Comparison of ENCODE assay signal across 8 cellular contexts in the genomic region with DNA sequence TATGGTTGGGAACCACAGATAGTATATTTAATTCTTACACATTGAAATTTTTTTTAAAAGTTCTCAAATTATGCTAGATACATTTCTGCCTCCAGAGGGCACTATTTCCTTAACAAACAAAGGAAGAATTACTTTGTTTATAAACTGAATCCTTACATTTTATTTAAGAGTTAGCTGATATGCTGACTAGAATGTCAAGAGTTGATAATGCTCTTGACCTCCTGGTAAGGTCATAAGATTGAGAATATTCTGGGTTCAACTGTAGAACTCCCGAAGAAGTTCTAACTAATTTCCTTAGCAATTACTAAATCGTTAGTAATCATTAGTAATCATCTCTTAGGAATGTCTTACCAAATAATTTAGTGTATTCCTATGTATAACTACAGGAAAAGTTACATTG.
DNase-seq lines count a peak whose midpoint lies in the region; ATAC-seq and TF ChIP-seq lines count a peak whose summit lies in the region.

No MANE protein-coding gene starts in this region.

- H3K4me3 Mint-ChIP-seq in endodermal cell, result no peak overlapping the region

- no peaks in the 10 kb centered on the region for H3K27me3 ChIP-seq in NT2/D1 (ENCODE audit: insufficient read depth, insufficient read length)
- no peaks in the 10 kb centered on the region for H3K27me3 ChIP-seq in endodermal cell (ENCODE audit: control insufficient read depth, insufficient read depth, low read length, poor library complexity, severe bottlenecking)

- no peaks in the 10 kb centered on the region for H3K4me1 Mint-ChIP-seq in endodermal cell

- TF ChIP-seq CTCF in GM12865 (IDR thresholded peaks at IDR 0.05; ENCODE audit: insufficient read depth, low read depth, low read length, missing control alignments) (peak; percentile 35), endodermal cell (conservative IDR thresholded peaks at IDR 0.05) (peak; percentile 84), omental fat pad (IDR thresholded peaks at IDR 0.05) (peak in 1 of 3 donors; percentile 22)

- H3K9ac ChIP-seq in NT2/D1 (ENCODE audit: insufficient read length, low read depth) (no peak overlapping the region), endodermal cell (ENCODE audit: extremely low read depth, low read length, poor library complexity, severe bottlenecking) (no peak overlapping the region)

- peaks cover 6% of the 10 kb centered on the region for H3K36me3 Mint-ChIP-seq in endodermal cell (ENCODE audit: low read depth)

- no peaks in the 10 kb centered on the region for H3K27me3 Mint-ChIP-seq in endodermal cell (ENCODE audit: insufficient read depth)

- in situ Hi-C loops in ACHN (cut with HindIII; ENCODE audit: low pct_ligation_motif_present, low pct_unique_long_range_greater_than_20kb, low sequenced_read_pairs), result no loop called here

- DNase-seq in ACHN (peak; percentile 75), GM12865 (ENCODE audit: low read depth) (peak; percentile 56), NT2/D1 (ENCODE audit: low read depth, low spot score) (peak; percentile 36), endodermal cell (no peak), omental fat pad (ENCODE audit: low spot score) (no peak)

- ATAC-seq in omental fat pad (ENCODE audit: low FRiP score) (peak; percentile 62), HG03135 (IDR thresholded peaks at IDR 0.05; ENCODE audit: unreplicated experiment) (no peak), HG03439 (IDR thresholded peaks at IDR 0.05; ENCODE audit: unreplicated experiment) (no peak), GM21423 (IDR thresholded peaks at IDR 0.05; ENCODE audit: unreplicated experiment) (no peak)

- peaks cover 1% of the 10 kb centered on the region for H3K9me3 Mint-ChIP-seq in endodermal cell

- no peaks in the 10 kb centered on the region for H3K36me3 ChIP-seq in NT2/D1 (ENCODE audit: insufficient read depth, insufficient read length, low read length)
- no peaks in the 10 kb centered on the region for H3K36me3 ChIP-seq in endodermal cell (ENCODE audit: control insufficient read depth, insufficient read depth, low read length)

- H3K4me3 ChIP-seq in GM12865 (ENCODE audit: low read depth, low read length) (no peak overlapping the region), NT2/D1 (ENCODE audit: insufficient read length, low read depth) (no peak overlapping the region), endodermal cell (ENCODE audit: low read length) (no peak overlapping the region)

- no CpG with 5 or more reads among the region's 2 CpGs for WGBS in endodermal cell (ENCODE audit: insufficient coverage in 1 of 2, insufficient read length in 1 of 2), 2 experiments

- H3K9me3 ChIP-seq in NT2/D1 (ENCODE audit: insufficient read depth, low read length) (no peaks in the 10 kb centered on the region), endodermal cell (ENCODE audit: control insufficient read depth, low read length) (no peaks in the 10 kb centered on the region)

- H3K4me1 ChIP-seq in NT2/D1 (ENCODE audit: insufficient read depth, insufficient read length) (no peaks in the 10 kb centered on the region), endodermal cell (ENCODE audit: control insufficient read depth, insufficient read depth, low read length) (no peaks in the 10 kb centered on the region)

- H3K27ac Mint-ChIP-seq in endodermal cell, result no peak overlapping the region

- H3K27ac ChIP-seq in endodermal cell (ENCODE audit: low read depth, low read length), result no peak overlapping the region

Comparison
In these comparisons a context has a peak if more than half of its experiments do, and no peak if none do; other contexts are left out.
1. DNase-seq: peak in ACHN (single experiment), GM12865 (single experiment) and NT2/D1 (single experiment); none in endodermal cell (single experiment) and omental fat pad (single experiment).